8 cellular contexts compared by ENCODE assay signal in the genomic region with DNA sequence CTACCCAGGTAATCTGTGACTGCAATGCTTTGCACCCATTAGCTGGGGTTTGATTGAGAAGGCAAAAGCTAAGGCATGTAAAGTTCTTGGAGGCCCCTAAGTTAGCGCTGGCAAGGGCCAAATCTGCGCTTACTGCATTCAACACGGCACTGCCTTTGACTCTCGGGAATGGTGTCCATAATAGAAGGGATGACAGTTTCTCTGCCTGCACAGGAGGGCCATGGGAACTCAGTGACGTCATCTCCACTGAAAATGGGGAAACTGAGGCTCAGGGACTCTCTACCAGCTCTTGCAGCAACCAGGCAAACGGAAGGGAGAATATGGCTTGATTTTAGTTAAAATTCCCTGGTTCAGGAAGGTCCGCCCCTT. TPM values are rescaled to one million over a fixed set of nuclear protein-coding genes. Genes with fewer than 3 reads are reported as not detected.
DNase-seq lines count a peak whose midpoint lies in the region; ATAC-seq and TF ChIP-seq lines count a peak whose summit lies in the region.

No MANE protein-coding gene starts in this region.

- H3K27me3 Mint-ChIP-seq in mesothelial cell of epicardium (ENCODE audit: low read depth) = no peaks in the 10 kb centered on the region

- BruUV-seq in mammary epithelial cell (replicated peaks; lab: Mats Ljungman, UMichigan) = TSS peak; percentile 78

- DNase-seq in mammary epithelial cell (no peak), mesothelial cell of epicardium (ENCODE audit: low spot score in 2 of 2, unreplicated experiment in 2 of 2) (no peak), kidney glomerular epithelial cell (lab: John Stamatoyannopoulos, UW) (no peak), NCI-H226 (no peak), NCI-H2196 (lab: John Stamatoyannopoulos, UW; ENCODE audit: unreplicated experiment) (no peak)
- no peak for DNase-seq in stimulated activated CD4-positive, alpha-beta T cell treated with anti-CD3 and anti-CD28 coated beads, Interleukin-2, amount 100 ng/mL, for 48 hours

- no peaks in the 10 kb centered on the region for H4K20me1 ChIP-seq in mammary epithelial cell (ENCODE audit: insufficient read depth, low read length)

- H3K27ac ChIP-seq in 22Rv1 (peak overlapping the region; percentile 90), mammary epithelial cell (ENCODE audit: insufficient read depth, low read depth, low read length) (peak overlapping the region; percentile 77)

- peak overlapping the region; percentile 91 for H2AFZ ChIP-seq in mammary epithelial cell (ENCODE audit: low read depth, low read length)

- no peaks in the 10 kb centered on the region for H3K36me3 ChIP-seq in mammary epithelial cell (ENCODE audit: insufficient read depth, low read length)

- CTCF ChIA-PET in mammary epithelial cell (lab: Charles Lee; ENCODE audit: low non-redundant PET) = no interaction called here

- no peaks in the 10 kb centered on the region for H3K9me3 ChIP-seq in mammary epithelial cell (replicated peaks; ENCODE audit: insufficient read depth, low read length)

- peak overlapping the region; percentile 90 for H3K4me3 Mint-ChIP-seq in mesothelial cell of epicardium

- dilution Hi-C loops in mammary epithelial cell (cut with HindIII; ENCODE audit: low sequenced_read_pairs) = loop anchor here (10.0 kb wide), 1 partner anchor 291 kb away; no protein-coding TSS in a partner anchor

- H3K4me3 ChIP-seq in mammary epithelial cell (replicated peaks in 1 of 3; ENCODE audit: insufficient read depth in 1 of 3, low read depth in 2 of 3, low read length in 3 of 3) = peak overlapping the region; percentile 59 to 72 (median 61)

- H3K27me3 ChIP-seq in mammary epithelial cell (ENCODE audit: insufficient read depth, low read length) = no peaks in the 10 kb centered on the region

- 37% methylated on average over 5 of the region's 7 CpGs for WGBS in mammary epithelial cell (ENCODE audit: low coverage, missing lambda C conversion rate)

- TF ChIP-seq CTCF in 22Rv1 (IDR thresholded peaks at IDR 0.05) (no peak), mammary epithelial cell (conservative IDR thresholded peaks at IDR 0.05 in 1 of 2, IDR thresholded peaks at IDR 0.05 in 1 of 2; ENCODE audit: extremely low read depth in 1 of 2, insufficient read depth in 1 of 2, low read depth in 1 of 2, low read length in 2 of 2) (no peak), mesothelial cell of epicardium (IDR thresholded peaks at IDR 0.05; ENCODE audit: unreplicated experiment) (no peak)

- peak overlapping the region; percentile 99 for H3K27ac Mint-ChIP-seq in mesothelial cell of epicardium

- intact Hi-C loops in mammary epithelial cell (cut with micrococcal nuclease) = loop anchor here (2.0 kb wide), 2 partner anchors 19 to 61 kb away; no protein-coding TSS in a partner anchor

- H3K9ac ChIP-seq in mammary epithelial cell (ENCODE audit: insufficient read depth, low read length) = peak overlapping the region; percentile 81

- H3K4me2 ChIP-seq in mammary epithelial cell (ENCODE audit: insufficient read depth, low read depth, low read length) = peak overlapping the region; percentile 90

- in situ Hi-C loops in mammary epithelial cell (cut with MboI; ENCODE audit: low sequenced_read_pairs in 2 of 2) = no loop called here

- peak; percentile 1 for ATAC-seq in HG03439 (IDR thresholded peaks at IDR 0.05; ENCODE audit: unreplicated experiment)

- peaks cover 13% of the 10 kb centered on the region for H3K4me1 ChIP-seq in mammary epithelial cell (ENCODE audit: insufficient read depth, low read length)

- no peaks in the 10 kb centered on the region for H3K79me2 ChIP-seq in mammary epithelial cell (ENCODE audit: insufficient read depth, low read length)

- peaks cover 4% of the 10 kb centered on the region for H3K36me3 Mint-ChIP-seq in mesothelial cell of epicardium

- peaks cover 14% of the 10 kb centered on the region for H3K4me1 Mint-ChIP-seq in mesothelial cell of epicardium

- no peaks in the 10 kb centered on the region for H3K9me3 Mint-ChIP-seq in mesothelial cell of epicardium

RNA-seq across cellular contexts. Expression of gene SPATA24, which starts 0.5 kb away (rescaled TPM):
- total RNA-seq in mammary epithelial cell (1 to 10 TPM; 3.2 to 5.4 TPM), mesothelial cell of epicardium (4.8 to 6.5 TPM (median 6.1 TPM) in 3 replicates)
- 4.1 TPM for polyA plus RNA-seq in mammary epithelial cell
- not detected for polyA minus RNA-seq in mammary epithelial cell

RNA-seq across cellular contexts. Expression of gene PROB1, which starts 8.5 kb away (rescaled TPM):
- total RNA-seq in mammary epithelial cell = under 1 TPM; 0.38 to 0.67 TPM
- 0.03 TPM for polyA plus RNA-seq in mammary epithelial cell
- polyA minus RNA-seq in mammary epithelial cell = not detected
- total RNA-seq in mesothelial cell of epicardium = 1.4 to 1.6 TPM (median 1.5 TPM) in 3 replicates

RNA-seq across cellular contexts. Expression of gene MZB1, which starts 13.7 kb away (rescaled TPM):
- total RNA-seq in mammary epithelial cell (not detected), mesothelial cell of epicardium (0.20 TPM in 1 of 3 replicates, not detected in the others)
- polyA plus RNA-seq in mammary epithelial cell = not detected
- not detected for polyA minus RNA-seq in mammary epithelial cell

RNA-seq across cellular contexts. Expression of gene SLC23A1, which starts 20.3 kb away (rescaled TPM):
- not detected for total RNA-seq in mammary epithelial cell
- polyA plus RNA-seq in mammary epithelial cell = not detected
- not detected for polyA minus RNA-seq in mammary epithelial cell
- total RNA-seq in mesothelial cell of epicardium = not detected in 3 replicates

RNA-seq across cellular contexts. Expression of gene DNAJC18, which starts 35.9 kb away (rescaled TPM):
- total RNA-seq in mammary epithelial cell (10 to 100 TPM in 1 of 2 donors, 1 to 10 TPM in 1; 6.7 to 12.9 TPM), mesothelial cell of epicardium (24.9 to 28.9 TPM (median 25.2 TPM) in 3 replicates)
- polyA plus RNA-seq in mammary epithelial cell = 3.3 TPM
- polyA minus RNA-seq in mammary epithelial cell = 6.6 TPM
